ENCODE assay signal across 23 cellular contexts in genomic region chr16:71734511-71734910, GRCh38. TPM values are rescaled to one million over a fixed set of nuclear protein-coding genes. Genes with fewer than 3 reads are reported as not detected.
DNase-seq lines count a peak whose midpoint lies in the region; ATAC-seq and TF ChIP-seq lines count a peak whose summit lies in the region.
"Had no signal": no experiment of that assay in that cellular context is flagged by ENCODE, and none has a peak within 500 bp of the region (broad histone marks: within the 10 kb centered on the region; RNA-seq: fewer than 3 reads in every experiment).

No MANE protein-coding gene starts in this region.

- H3K27ac Mint-ChIP-seq in neural progenitor cell, result no peak overlapping the region
- no peak overlapping the region for H3K27ac Mint-ChIP-seq in activated CD4-positive, alpha-beta T cell treated with anti-CD3 and anti-CD28 coated beads, Interleukin-2, amount 10 ng/mL, durations not matched to agents 7 days and 5 days

- no peaks in the 10 kb centered on the region for H3K27me3 Mint-ChIP-seq in neural progenitor cell (ENCODE audit: insufficient read depth, low read depth)
- H3K27me3 Mint-ChIP-seq in activated CD4-positive, alpha-beta T cell treated with anti-CD3 and anti-CD28 coated beads, Interleukin-2, amount 10 ng/mL, durations not matched to agents 7 days and 5 days, result no peaks in the 10 kb centered on the region
- H3K27me3 Mint-ChIP-seq: CD8-positive, alpha-beta memory T cell had no signal

- H3K9ac ChIP-seq in neural progenitor cell, result no peak overlapping the region
- H3K9ac ChIP-seq in Karpas-422 (ENCODE audit: low read length), result no peak overlapping the region

- H3K27ac ChIP-seq in hepatocyte (peak overlapping the region; percentile 17), neural progenitor cell (no peak overlapping the region), Karpas-422 (ENCODE audit: low read length) (no peak overlapping the region)
- H3K27ac ChIP-seq: C4-2B, SJCRH30 had no signal

- WGBS in hepatocyte (ENCODE audit: low lambda C conversion rate, missing lambda C conversion rate), result 62% methylated on average over 5 of the region's 5 CpGs

- peaks cover 8% of the 10 kb centered on the region for H3F3A ChIP-seq in neural progenitor cell (ENCODE audit: low read depth)

- POLR2A ChIA-PET in activated CD4-positive, alpha-beta T cell treated with anti-CD3 and anti-CD28 coated beads, Interleukin-2, amount 10 ng/mL, durations not matched to agents 7 days and 5 days (lab: Charles Lee), result no interaction called here

- H2AFZ ChIP-seq in hepatocyte, result no peak overlapping the region
- no peak overlapping the region for H2AFZ ChIP-seq in neural progenitor cell (replicated peaks)
- H2AFZ ChIP-seq in Karpas-422 (ENCODE audit: low read length), result no peak overlapping the region

- H3K4me1 Mint-ChIP-seq in neural progenitor cell, result peaks cover 17% of the 10 kb centered on the region
- no peaks in the 10 kb centered on the region for H3K4me1 Mint-ChIP-seq in activated CD4-positive, alpha-beta T cell treated with anti-CD3 and anti-CD28 coated beads, Interleukin-2, amount 10 ng/mL, durations not matched to agents 7 days and 5 days
- H3K4me1 Mint-ChIP-seq: CD8-positive, alpha-beta memory T cell had no signal

- H4K20me1 ChIP-seq in hepatocyte (ENCODE audit: insufficient read depth, poor library complexity, severe bottlenecking) (no peaks in the 10 kb centered on the region), neural progenitor cell (ENCODE audit: low read depth) (no peaks in the 10 kb centered on the region), Karpas-422 (ENCODE audit: insufficient read depth, low read depth, low read length) (no peaks in the 10 kb centered on the region)

- no peaks in the 10 kb centered on the region for H3K9me3 ChIP-seq in hepatocyte (ENCODE audit: low read depth)
- H3K9me3 ChIP-seq in neural progenitor cell (ENCODE audit: low read depth), result no peaks in the 10 kb centered on the region
- no peaks in the 10 kb centered on the region for H3K9me3 ChIP-seq in Karpas-422 (ENCODE audit: low read length)
- H3K9me3 ChIP-seq: SJCRH30 had no signal

- ATAC-seq in left colon, result no peak
- ATAC-seq: K562 had no signal

- H3K9me2 ChIP-seq in hepatocyte (replicated peaks; ENCODE audit: insufficient read depth), result no peaks in the 10 kb centered on the region
- H3K9me2 ChIP-seq in Karpas-422 (replicated peaks; ENCODE audit: insufficient read depth, low read length), result no peaks in the 10 kb centered on the region

- peak; percentile 20 for DNase-seq in Ammon's horn (ENCODE audit: low spot score)
- peak; percentile 19 for DNase-seq in HuH-7.5 (ENCODE audit: low spot score)
- no peak for DNase-seq in hepatocyte (ENCODE audit: low spot score)
- peak; percentile 45 for DNase-seq in neural progenitor cell (ENCODE audit: low spot score)
- DNase-seq in Karpas-422, result no peak
- DNase-seq in left colon, result no peak
- no peak for DNase-seq in activated CD4-positive, alpha-beta T cell treated with anti-CD3 and anti-CD28 coated beads, Interleukin-2, amount 10 ng/mL, durations not matched to agents 7 days and 5 days
- no peak for DNase-seq in NCI-H1436 treated with DMSO at 0.1 percent for 48 hours (lab: John Stamatoyannopoulos, UW)
- DNase-seq: 8988T; CD8-positive, alpha-beta memory T cell; DMS53; GF-D8; GOT3; HCEC 1CT; NCI-H1092; NCI-H146; NCI-H2029; NCI-H2171 treated with DMSO at 0.1 percent for 48 hours; NCI-H524 treated with DMSO at 0.1 percent for 48 hours; OCI-M1; SJCRH30 had no signal

- H3K4me3 Mint-ChIP-seq in neural progenitor cell, result no peak overlapping the region
- no peak overlapping the region for H3K4me3 Mint-ChIP-seq in activated CD4-positive, alpha-beta T cell treated with anti-CD3 and anti-CD28 coated beads, Interleukin-2, amount 10 ng/mL, durations not matched to agents 7 days and 5 days
- H3K4me3 Mint-ChIP-seq: CD8-positive, alpha-beta memory T cell had no signal

- no peak overlapping the region for H3K4me2 ChIP-seq in hepatocyte
- H3K4me2 ChIP-seq in neural progenitor cell, result peak overlapping the region; percentile 22
- no peak overlapping the region for H3K4me2 ChIP-seq in Karpas-422 (ENCODE audit: low read depth, low read length, poor library complexity, severe bottlenecking)

- H3K36me3 Mint-ChIP-seq in neural progenitor cell, result peaks cover 50% of the 10 kb centered on the region
- peaks cover 59% of the 10 kb centered on the region for H3K36me3 Mint-ChIP-seq in activated CD4-positive, alpha-beta T cell treated with anti-CD3 and anti-CD28 coated beads, Interleukin-2, amount 10 ng/mL, durations not matched to agents 7 days and 5 days (ENCODE audit: low read depth)

- CTCF ChIA-PET in activated CD4-positive, alpha-beta T cell treated with anti-CD3 and anti-CD28 coated beads, Interleukin-2, amount 10 ng/mL, durations not matched to agents 7 days and 5 days (lab: Charles Lee), result no interaction called here

- H3K79me2 ChIP-seq in hepatocyte (no peaks in the 10 kb centered on the region), neural progenitor cell (ENCODE audit: low read depth) (no peaks in the 10 kb centered on the region), Karpas-422 (ENCODE audit: low read length) (no peaks in the 10 kb centered on the region)

- H3K4me3 ChIP-seq in hepatocyte, result no peak overlapping the region
- no peak overlapping the region for H3K4me3 ChIP-seq in neural progenitor cell
- H3K4me3 ChIP-seq in Karpas-422 (ENCODE audit: low read length), result no peak overlapping the region
- H3K4me3 ChIP-seq: K562, SJCRH30 had no signal

- intact Hi-C loops in left colon (cut with DNase I, micrococcal nuclease), result no loop called here

- H3K36me3 ChIP-seq in hepatocyte (replicated peaks; ENCODE audit: insufficient read depth, low read depth) (peaks cover 7% of the 10 kb centered on the region), neural progenitor cell (no peaks in the 10 kb centered on the region), Karpas-422 (ENCODE audit: insufficient read depth, low read length) (peaks cover 57% of the 10 kb centered on the region)

- H3K9me3 Mint-ChIP-seq in neural progenitor cell, result no peaks in the 10 kb centered on the region
- no peaks in the 10 kb centered on the region for H3K9me3 Mint-ChIP-seq in activated CD4-positive, alpha-beta T cell treated with anti-CD3 and anti-CD28 coated beads, Interleukin-2, amount 10 ng/mL, durations not matched to agents 7 days and 5 days
- H3K9me3 Mint-ChIP-seq: CD8-positive, alpha-beta memory T cell had no signal

- no peak for TF ChIP-seq CTCF in hepatocyte (IDR thresholded peaks at IDR 0.05; ENCODE audit: poor library complexity)
- TF ChIP-seq CTCF in neural progenitor cell (IDR thresholded peaks at IDR 0.05), result no peak

- no peaks in the 10 kb centered on the region for H3K4me1 ChIP-seq in hepatocyte (ENCODE audit: insufficient read depth)
- peaks cover 20% of the 10 kb centered on the region for H3K4me1 ChIP-seq in neural progenitor cell
- H3K4me1 ChIP-seq in Karpas-422 (ENCODE audit: low read length), result no peaks in the 10 kb centered on the region
- H3K4me1 ChIP-seq: SJCRH30 had no signal

- no peaks in the 10 kb centered on the region for H3K27me3 ChIP-seq in hepatocyte
- no peaks in the 10 kb centered on the region for H3K27me3 ChIP-seq in neural progenitor cell
- H3K27me3 ChIP-seq in Karpas-422 (ENCODE audit: low read length), result no peaks in the 10 kb centered on the region
- H3K27me3 ChIP-seq: SJCRH30 had no signal

RNA-seq across cellular contexts. Expression of gene PHLPP2, which starts 10.0 kb away (rescaled TPM):
- total RNA-seq in hepatocyte, result 15.0 and 17.5 TPM in 2 replicates
- polyA plus RNA-seq in hepatocyte, result 4.5 and 7.4 TPM in 2 replicates
- 11.7 and 12.9 TPM in 2 replicates for total RNA-seq in neural progenitor cell (ENCODE audit: low replicate concordance)
- 10.9 and 14.8 TPM in 2 replicates for total RNA-seq in Karpas-422 (2014; rRNA removed; shearing (Covaris generic); ENCODE audit: low replicate concordance)
- total RNA-seq in left colon, result 10 to 100 TPM; 40.1 to 78.5 TPM
- 1 to 10 TPM; 4.1 to 5.5 TPM for total RNA-seq in activated CD4-positive, alpha-beta T cell treated with anti-CD3 and anti-CD28 coated beads, Interleukin-2, amount 10 ng/mL, durations not matched to agents 7 days and 5 days

Comparison
In these comparisons a context has a peak if more than half of its experiments do, and no peak if none do; other contexts are left out.
1. DNase-seq: peak in Ammon's horn (single experiment), HuH-7.5 (single experiment) and neural progenitor cell (single experiment); none in hepatocyte (single experiment), Karpas-422 (single experiment), left colon (0 of 2), activated CD4-positive, alpha-beta T cell treated with anti-CD3 and anti-CD28 coated beads, Interleukin-2, amount 10 ng/mL, durations not matched to agents 7 days and 5 days (single experiment) and NCI-H1436 treated with DMSO at 0.1 percent for 48 hours (single experiment).